ENCODE assay signal across 1 cellular context in the genomic region with DNA sequence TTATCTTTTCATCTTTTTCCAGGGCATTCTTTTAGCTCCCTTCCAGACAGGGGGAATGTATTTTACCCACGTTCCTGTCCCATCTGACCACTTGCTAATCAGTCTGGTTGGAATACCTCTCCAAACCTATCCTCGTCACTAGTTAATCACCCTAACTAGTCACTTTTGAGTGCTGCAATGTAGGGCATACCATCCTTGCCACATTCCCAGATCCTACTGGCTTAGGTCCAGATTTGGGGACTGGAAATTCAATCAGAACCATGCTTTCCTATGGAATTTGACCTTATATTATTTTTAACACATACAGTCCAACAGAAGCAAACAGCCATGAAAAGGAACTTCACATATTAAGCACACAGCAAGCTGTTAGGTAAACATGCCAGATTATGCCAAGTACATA.
TF ChIP-seq lines count a peak whose summit lies in the region.

No MANE protein-coding gene starts in this region.

TF ChIP-seq in K562, 482 proteins besides CTCF, POLR2A, EP300 and RAD21 (continued from another document):
- TF ChIP-seq, protein P1, sequence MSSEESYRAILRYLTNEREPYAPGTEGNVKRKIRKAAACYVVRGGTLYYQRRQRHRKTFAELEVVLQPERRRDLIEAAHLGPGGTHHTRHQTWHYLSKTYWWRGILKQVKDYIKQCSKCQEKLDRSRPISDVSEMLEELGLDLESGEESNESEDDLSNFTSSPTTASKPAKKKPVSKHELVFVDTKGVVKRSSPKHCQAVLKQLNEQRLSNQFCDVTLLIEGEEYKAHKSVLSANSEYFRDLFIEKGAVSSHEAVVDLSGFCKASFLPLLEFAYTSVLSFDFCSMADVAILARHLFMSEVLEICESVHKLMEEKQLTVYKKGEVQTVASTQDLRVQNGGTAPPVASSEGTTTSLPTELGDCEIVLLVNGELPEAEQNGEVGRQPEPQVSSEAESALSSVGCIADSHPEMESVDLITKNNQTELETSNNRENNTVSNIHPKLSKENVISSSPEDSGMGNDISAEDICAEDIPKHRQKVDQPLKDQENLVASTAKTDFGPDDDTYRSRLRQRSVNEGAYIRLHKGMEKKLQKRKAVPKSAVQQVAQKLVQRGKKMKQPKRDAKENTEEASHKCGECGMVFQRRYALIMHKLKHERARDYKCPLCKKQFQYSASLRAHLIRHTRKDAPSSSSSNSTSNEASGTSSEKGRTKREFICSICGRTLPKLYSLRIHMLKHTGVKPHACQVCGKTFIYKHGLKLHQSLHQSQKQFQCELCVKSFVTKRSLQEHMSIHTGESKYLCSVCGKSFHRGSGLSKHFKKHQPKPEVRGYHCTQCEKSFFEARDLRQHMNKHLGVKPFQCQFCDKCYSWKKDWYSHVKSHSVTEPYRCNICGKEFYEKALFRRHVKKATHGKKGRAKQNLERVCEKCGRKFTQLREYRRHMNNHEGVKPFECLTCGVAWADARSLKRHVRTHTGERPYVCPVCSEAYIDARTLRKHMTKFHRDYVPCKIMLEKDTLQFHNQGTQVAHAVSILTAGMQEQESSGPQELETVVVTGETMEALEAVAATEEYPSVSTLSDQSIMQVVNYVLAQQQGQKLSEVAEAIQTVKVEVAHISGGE (CRISPR knock-in tag; IDR thresholded peaks at IDR 0.05): peak in 1 of 3 experiments; percentile 94; a peak in 2 of 6 replicates
